Comparison of ENCODE assay signal across 8 cellular contexts in the genomic region with DNA sequence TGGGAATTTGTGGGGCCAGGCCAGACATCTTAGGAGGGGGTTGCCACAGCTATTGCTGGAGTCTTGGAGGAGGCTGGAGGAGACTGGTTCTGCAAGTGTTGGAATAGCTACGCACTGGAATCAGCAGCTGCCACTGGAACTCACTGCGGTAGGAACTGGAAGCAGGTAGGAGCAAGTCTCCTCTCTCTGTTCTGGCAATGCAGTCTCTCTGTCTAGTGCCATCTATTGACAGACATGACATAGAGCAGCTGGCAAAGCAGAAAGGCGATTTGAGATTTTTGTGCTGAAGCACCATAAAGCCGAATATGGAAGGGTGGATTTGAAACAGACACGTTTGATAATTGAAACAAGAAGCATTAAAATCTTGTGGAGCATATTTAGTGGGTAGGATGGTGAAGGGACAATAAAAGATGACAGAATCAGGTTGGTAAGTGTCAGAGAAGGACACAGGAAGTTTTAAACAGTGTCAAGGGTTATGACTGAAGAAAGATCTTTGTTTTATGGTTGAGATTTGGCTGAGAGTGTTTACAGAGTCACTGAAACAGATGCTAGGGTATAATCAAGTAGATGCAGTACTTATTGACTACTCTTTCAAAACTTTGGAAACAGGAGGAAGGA. TPM values are rescaled to one million over a fixed set of nuclear protein-coding genes. Genes with fewer than 3 reads are reported as not detected.
A peak's percentile ranks its signal among the peaks of the same experiment; 100 is the strongest.
DNase-seq lines count a peak whose midpoint lies in the region; ATAC-seq and TF ChIP-seq lines count a peak whose summit lies in the region.

No MANE protein-coding gene starts in this region.

- no peaks in the 10 kb centered on the region for H3K27me3 ChIP-seq in suprapubic skin

- no peaks in the 10 kb centered on the region for H3K36me3 Mint-ChIP-seq in glutamatergic neuron (ENCODE audit: unreplicated experiment)

- in situ Hi-C loops in ACHN (cut with HindIII; ENCODE audit: low pct_ligation_motif_present, low pct_unique_long_range_greater_than_20kb, low sequenced_read_pairs) = no loop called here

- WGBS in suprapubic skin = 15% methylated on average over 5 of the region's 5 CpGs

- TF ChIP-seq CTCF in GM12872 (IDR thresholded peaks at IDR 0.05; ENCODE audit: insufficient read depth, low read depth, low read length) (peak; percentile 85), VCaP (conservative IDR thresholded peaks at IDR 0.05) (peak; percentile 92), glutamatergic neuron (IDR thresholded peaks at IDR 0.05; ENCODE audit: partially characterized antibody, unreplicated experiment) (peak; percentile 13), suprapubic skin (IDR thresholded peaks at IDR 0.05) (peak in 1 of 2 donors; percentile 55)

- H3K9me3 Mint-ChIP-seq in glutamatergic neuron (ENCODE audit: unreplicated experiment) = no peaks in the 10 kb centered on the region

- ATAC-seq in HG02885 (IDR thresholded peaks at IDR 0.05; ENCODE audit: poor library complexity, unreplicated experiment) = peak; percentile 90

- no peak for TF ChIP-seq POLR2A in suprapubic skin (IDR thresholded peaks at IDR 0.05)

- H3K36me3 ChIP-seq in suprapubic skin = no peaks in the 10 kb centered on the region

- no peak overlapping the region for H3K27ac Mint-ChIP-seq in glutamatergic neuron (ENCODE audit: unreplicated experiment)

- peak; percentile 65 for DNase-seq in ACHN
- peak; percentile 54 to 71 for DNase-seq in NCI-H2081 (lab: John Stamatoyannopoulos, UW)
- DNase-seq in glutamatergic neuron = no peak
- peak; percentile 12 for DNase-seq in putamen (ENCODE audit: low spot score)
- DNase-seq in suprapubic skin (ENCODE audit: low spot score in 2 of 2) = no peak

- no peaks in the 10 kb centered on the region for H3K27me3 Mint-ChIP-seq in glutamatergic neuron (ENCODE audit: unreplicated experiment)

- TF ChIP-seq EP300 in suprapubic skin (IDR thresholded peaks at IDR 0.05) = no peak

- no peaks in the 10 kb centered on the region for H3K9me3 ChIP-seq in suprapubic skin

- peaks cover under 1% of the 10 kb centered on the region for H3K4me1 Mint-ChIP-seq in glutamatergic neuron (ENCODE audit: low read depth, unreplicated experiment)

- no peak overlapping the region for H3K4me3 ChIP-seq in suprapubic skin

- H3K4me1 ChIP-seq in suprapubic skin = peaks cover 13% of the 10 kb centered on the region

- H3K27ac ChIP-seq in VCaP = peak overlapping the region; percentile 44
- no peak overlapping the region for H3K27ac ChIP-seq in suprapubic skin

- no peak overlapping the region for H3K4me3 Mint-ChIP-seq in glutamatergic neuron (ENCODE audit: unreplicated experiment)

RNA-seq across cellular contexts. Expression of a gene that starts 23.5 kb away (rescaled TPM):
- total RNA-seq in glutamatergic neuron (ENCODE audit: unreplicated experiment) (2.9 TPM), suprapubic skin (10 to 100 TPM; 14.3 to 33.6 (median 19.1) TPM)

RNA-seq across cellular contexts. Expression of a gene that starts 29.3 kb away (rescaled TPM):
- total RNA-seq in glutamatergic neuron (ENCODE audit: unreplicated experiment) (26.0 TPM), suprapubic skin (10 to 100 TPM; 16.7 to 18.1 (median 18.0) TPM)

Comparison
In these comparisons a context has a peak if more than half of its experiments do, and no peak if none do; other contexts are left out.
1. DNase-seq: peak in ACHN (single experiment), NCI-H2081 (2 of 2) and putamen (single experiment); none in glutamatergic neuron (single experiment) and suprapubic skin (0 of 2).